Comparison of ENCODE assay signal across 8 cellular contexts in genomic region chr14:93033983-93034670, GRCh38.
DNase-seq lines count a peak whose midpoint lies in the region; ATAC-seq, FAIRE-seq and TF ChIP-seq lines count a peak whose summit lies in the region.

No MANE protein-coding gene starts in this region.

- H3K9me3 ChIP-seq in CD4-positive, alpha-beta memory T cell (ENCODE audit: control insufficient read depth in 1 of 2, low read length in 2 of 2) = no peaks in the 10 kb centered on the region
- no peaks in the 10 kb centered on the region for H3K9me3 ChIP-seq in OCI-LY7 (ENCODE audit: low read length)
- no peaks in the 10 kb centered on the region for H3K9me3 ChIP-seq in keratinocyte (ENCODE audit: control insufficient read depth, low read depth, low read length)
- no peaks in the 10 kb centered on the region for H3K9me3 ChIP-seq in small intestine (ENCODE audit: control insufficient read depth, low read depth)

- 68 to 83% (median 77%) methylated on average over 6 to 7 of the region's 7 CpGs for WGBS in small intestine, 3 donors

- H3K9me2 ChIP-seq in OCI-LY7 (ENCODE audit: insufficient read depth, low read length) = no peaks in the 10 kb centered on the region

- H3K9me1 ChIP-seq in keratinocyte (ENCODE audit: control insufficient read depth, extremely low read depth, insufficient read depth, low read length) = no peaks in the 10 kb centered on the region

- no peaks in the 10 kb centered on the region for H3K79me2 ChIP-seq in OCI-LY7 (ENCODE audit: insufficient read depth, low read depth, low read length)
- H3K79me2 ChIP-seq in keratinocyte (ENCODE audit: control insufficient read depth, insufficient read depth, low read length) = peaks cover 24% of the 10 kb centered on the region

- peak; percentile 86 for TF ChIP-seq CTCF in OCI-LY7 (conservative IDR thresholded peaks at IDR 0.05; ENCODE audit: low read length)
- TF ChIP-seq CTCF in keratinocyte (optimal IDR thresholded peaks at IDR 0.05 in 1 of 3, IDR thresholded peaks at IDR 0.05 in 1 of 3, conservative IDR thresholded peaks at IDR 0.05 in 1 of 3; ENCODE audit: extremely low read depth in 1 of 3, insufficient read depth in 2 of 3, low read length in 3 of 3) = peak in 2 of 3 experiments; percentile 44 to 45

- H3K4me3 Mint-ChIP-seq in CD4-positive, alpha-beta memory T cell = peak overlapping the region in 4 of 8 donors; percentile 32 to 68 (median 59)
- H3K4me3 Mint-ChIP-seq in activated naive CD4-positive, alpha-beta T cell treated with anti-CD3 and anti-CD28 coated beads, Interleukin-2, amount 50 U/mL, for 24 hours = peak overlapping the region; percentile 44
- peak overlapping the region; percentile 9 for H3K4me3 Mint-ChIP-seq in stimulated activated naive CD8-positive, alpha-beta T cell treated with anti-CD3 and anti-CD28 coated beads, Interleukin-15, Interleukin-2, amounts not matched to agents 100 ng/mL and 50 ng/mL, for 24 hours

- peak; percentile 57 for ATAC-seq in GM21529 (IDR thresholded peaks at IDR 0.05; ENCODE audit: unreplicated experiment)

- no peaks in the 10 kb centered on the region for H3K36me3 ChIP-seq in CD4-positive, alpha-beta memory T cell (ENCODE audit: insufficient read depth, low read length)
- no peaks in the 10 kb centered on the region for H3K36me3 ChIP-seq in OCI-LY7 (ENCODE audit: insufficient read depth, low read length)
- peaks cover 0 to 3% of the 10 kb centered on the region in 2 experiments for H3K36me3 ChIP-seq in keratinocyte (ENCODE audit: control insufficient read depth in 2 of 2, extremely low read depth in 1 of 2, insufficient read depth in 2 of 2, low read length in 2 of 2)
- H3K36me3 ChIP-seq in small intestine (ENCODE audit: control insufficient read depth in 2 of 2, insufficient read depth in 2 of 2, low read length in 2 of 2) = peaks cover 0 to 2% of the 10 kb centered on the region in 2 donors

- peaks cover 13 to 40% (median 28%) of the 10 kb centered on the region in 4 donors for H3K4me1 Mint-ChIP-seq in CD4-positive, alpha-beta memory T cell
- H3K4me1 Mint-ChIP-seq in activated naive CD4-positive, alpha-beta T cell treated with anti-CD3 and anti-CD28 coated beads, Interleukin-2, amount 50 U/mL, for 24 hours = peaks cover 26% of the 10 kb centered on the region
- H3K4me1 Mint-ChIP-seq in stimulated activated naive CD8-positive, alpha-beta T cell treated with anti-CD3 and anti-CD28 coated beads, Interleukin-15, Interleukin-2, amounts not matched to agents 100 ng/mL and 50 ng/mL, for 24 hours (ENCODE audit: low read depth) = peaks cover 41% of the 10 kb centered on the region

- H3K27ac Mint-ChIP-seq in CD4-positive, alpha-beta memory T cell = peak overlapping the region in 6 of 7 donors; percentile 32 to 82 (median 64)
- H3K27ac Mint-ChIP-seq in activated naive CD4-positive, alpha-beta T cell treated with anti-CD3 and anti-CD28 coated beads, Interleukin-2, amount 50 U/mL, for 24 hours = peak overlapping the region; percentile 35
- H3K27ac Mint-ChIP-seq in stimulated activated naive CD8-positive, alpha-beta T cell treated with anti-CD3 and anti-CD28 coated beads, Interleukin-15, Interleukin-2, amounts not matched to agents 100 ng/mL and 50 ng/mL, for 24 hours = peak overlapping the region; percentile 77

- H3K4me2 ChIP-seq in OCI-LY7 (ENCODE audit: low read length) (peak overlapping the region; percentile 29; the same call in 1 of the 2 replicates), keratinocyte (ENCODE audit: control insufficient read depth, extremely low read depth, insufficient read depth, low read depth, low read length) (peak overlapping the region; percentile 43)

- no peak overlapping the region for H3K27ac ChIP-seq in CD4-positive, alpha-beta memory T cell (ENCODE audit: low read depth, low read length)
- H3K27ac ChIP-seq in OCI-LY7 (ENCODE audit: low read depth, low read length, poor library complexity, severe bottlenecking) (no peak overlapping the region), keratinocyte (ENCODE audit: control insufficient read depth, insufficient read depth, low read length) (no peak overlapping the region), small intestine (ENCODE audit: low read depth in 1 of 2, low read length in 1 of 2) (peak overlapping the region in 1 of 2 donors; percentile 79)

- H3K27me3 ChIP-seq in CD4-positive, alpha-beta memory T cell (ENCODE audit: insufficient read depth, low read length) = no peaks in the 10 kb centered on the region
- H3K27me3 ChIP-seq in keratinocyte (ENCODE audit: control insufficient read depth, extremely low read depth, insufficient read depth, low read length) (no peaks in the 10 kb centered on the region), small intestine (ENCODE audit: control insufficient read depth in 2 of 2, insufficient read depth in 2 of 2, low read length in 2 of 2) (no peaks in the 10 kb centered on the region)

- H3K27me3 Mint-ChIP-seq in CD4-positive, alpha-beta memory T cell = no peaks in the 10 kb centered on the region
- no peaks in the 10 kb centered on the region for H3K27me3 Mint-ChIP-seq in activated naive CD4-positive, alpha-beta T cell treated with anti-CD3 and anti-CD28 coated beads, Interleukin-2, amount 50 U/mL, for 24 hours
- no peaks in the 10 kb centered on the region for H3K27me3 Mint-ChIP-seq in stimulated activated naive CD8-positive, alpha-beta T cell treated with anti-CD3 and anti-CD28 coated beads, Interleukin-15, Interleukin-2, amounts not matched to agents 100 ng/mL and 50 ng/mL, for 24 hours

- CTCF ChIA-PET in CD4-positive, alpha-beta memory T cell (lab: Charles Lee; ENCODE audit: partially characterized antibody) = interaction anchor here (1.0 to 1.2 kb wide), 3 partner anchors 11 to 81 kb away, joined by 3 to 5 read pairs (median 4); no protein-coding TSS in a partner anchor
- CTCF ChIA-PET in OCI-LY7 (lab: Charles Lee; ENCODE audit: unreplicated experiment) = interaction anchor here (0.6 kb wide), 1 partner anchor 11 kb away, joined by 3 read pairs; no protein-coding TSS in a partner anchor

- DNase-seq in CD4-positive, alpha-beta memory T cell = peak in 3 of 5 donors; percentile 12 to 28 (median 23)
- peak; percentile 63 for DNase-seq in OCI-LY7 (ENCODE audit: low spot score)
- DNase-seq in keratinocyte (ENCODE audit: low read depth, low spot score) = no peak
- DNase-seq in AG08396 (ENCODE audit: low spot score) = no peak
- no peak for DNase-seq in small intestine

- FAIRE-seq in keratinocyte (lab: Jason Lieb, UNC) (no peak), small intestine (lab: Jason Lieb, UNC) (no peak)

- H3K36me3 Mint-ChIP-seq in CD4-positive, alpha-beta memory T cell = peaks cover 4 to 5% of the 10 kb centered on the region in 2 donors
- H3K36me3 Mint-ChIP-seq in activated naive CD4-positive, alpha-beta T cell treated with anti-CD3 and anti-CD28 coated beads, Interleukin-2, amount 50 U/mL, for 24 hours = no peaks in the 10 kb centered on the region
- no peaks in the 10 kb centered on the region for H3K36me3 Mint-ChIP-seq in stimulated activated naive CD8-positive, alpha-beta T cell treated with anti-CD3 and anti-CD28 coated beads, Interleukin-15, Interleukin-2, amounts not matched to agents 100 ng/mL and 50 ng/mL, for 24 hours (ENCODE audit: low read depth)

- H3K9me3 Mint-ChIP-seq in CD4-positive, alpha-beta memory T cell = peaks cover 0 to 3% (median 0%) of the 10 kb centered on the region in 8 donors
- H3K9me3 Mint-ChIP-seq in activated naive CD4-positive, alpha-beta T cell treated with anti-CD3 and anti-CD28 coated beads, Interleukin-2, amount 50 U/mL, for 24 hours = no peaks in the 10 kb centered on the region
- H3K9me3 Mint-ChIP-seq in stimulated activated naive CD8-positive, alpha-beta T cell treated with anti-CD3 and anti-CD28 coated beads, Interleukin-15, Interleukin-2, amounts not matched to agents 100 ng/mL and 50 ng/mL, for 24 hours = no peaks in the 10 kb centered on the region

- intact Hi-C loops in CD4-positive, alpha-beta memory T cell (cut with micrococcal nuclease) = loop anchor here (1.0 kb wide), 1 partner anchor 105 kb away; no protein-coding TSS in a partner anchor
- intact Hi-C loops in OCI-LY7 (cut with micrococcal nuclease; ENCODE audit: unreplicated experiment) = loop anchor here (1.0 kb wide), 1 partner anchor 105 kb away; no protein-coding TSS in a partner anchor

- no peak overlapping the region for H2AFZ ChIP-seq in OCI-LY7 (ENCODE audit: low read length)
- no peak overlapping the region for H2AFZ ChIP-seq in keratinocyte (ENCODE audit: control insufficient read depth, low read length)

- no peak overlapping the region for H3K9ac ChIP-seq in keratinocyte (ENCODE audit: control insufficient read depth, extremely low read depth, insufficient read depth, low read length)

- no peaks in the 10 kb centered on the region for H4K20me1 ChIP-seq in OCI-LY7 (ENCODE audit: insufficient read depth, low read length)
- no peaks in the 10 kb centered on the region for H4K20me1 ChIP-seq in keratinocyte (ENCODE audit: control insufficient read depth, extremely low read depth, insufficient read depth, low read length)

- no TSS peak for BruUV-seq in OCI-LY7 (replicated peaks; lab: Mats Ljungman, UMichigan)

- H3K4me3 ChIP-seq in CD4-positive, alpha-beta memory T cell (ENCODE audit: low read length in 2 of 2) = no peak overlapping the region
- H3K4me3 ChIP-seq in OCI-LY7 (ENCODE audit: low read depth, low read length, poor library complexity, severe bottlenecking) (no peak overlapping the region), keratinocyte (ENCODE audit: control insufficient read depth in 2 of 3, extremely low read depth in 1 of 3, insufficient read depth in 2 of 3, low read depth in 1 of 3, low read length in 3 of 3) (no peak overlapping the region), small intestine (ENCODE audit: low read depth in 1 of 2, low read length in 2 of 2) (no peak overlapping the region)

- dilution Hi-C loops in keratinocyte (cut with MboI; ENCODE audit: extremely low pct_ligation_motif_present, low sequenced_read_pairs) = no loop called here

- peaks cover 21% of the 10 kb centered on the region for H3K4me1 ChIP-seq in CD4-positive, alpha-beta memory T cell (ENCODE audit: insufficient read depth, low read length)
- H3K4me1 ChIP-seq in OCI-LY7 (ENCODE audit: insufficient read depth, low read length, poor library complexity, severe bottlenecking) (peaks cover 18% of the 10 kb centered on the region), keratinocyte (ENCODE audit: control insufficient read depth, extremely low read depth, insufficient read depth, low read length) (peaks cover 48% of the 10 kb centered on the region), small intestine (ENCODE audit: control insufficient read depth in 2 of 2, insufficient read depth in 1 of 2, low read depth in 1 of 2, low read length in 1 of 2) (peaks cover 11 to 15% of the 10 kb centered on the region in 2 donors)

- POLR2A ChIA-PET in CD4-positive, alpha-beta memory T cell (lab: Charles Lee; ENCODE audit: partially characterized antibody) = no interaction called here
- POLR2A ChIA-PET in OCI-LY7 (lab: Charles Lee) = interaction anchor here (0.9 to 1.0 kb wide), 2 partner anchors 9 to 39 kb away, joined by 3 read pairs; no protein-coding TSS in a partner anchor

Comparison
In these comparisons a context has a peak if more than half of its experiments do, and no peak if none do; other contexts are left out.
1. DNase-seq: peak in CD4-positive, alpha-beta memory T cell (3 of 5) and OCI-LY7 (single experiment); none in keratinocyte (single experiment), AG08396 (single experiment) and small intestine (single experiment).
2. Peak in every context shown above with its lines, with median percentiles within 50 percentile points of each other: H3K27ac Mint-ChIP-seq.